ENCODE assay signal across 30 cellular contexts in genomic region chrX:150299579-150299978, GRCh38.
"Had no signal": no experiment of that assay in that cellular context is flagged by ENCODE, and none has a peak within 500 bp of the region (broad histone marks: within the 10 kb centered on the region; RNA-seq: fewer than 3 reads in every experiment).

No MANE protein-coding gene starts in this region.

- H3K27me3 ChIP-seq: ascending aorta, body of pancreas, brain microvascular endothelial cell had no signal

- H3K36me3 ChIP-seq: ascending aorta, brain microvascular endothelial cell, breast epithelium had no signal

- H3K9me3 ChIP-seq: ascending aorta, body of pancreas, breast epithelium had no signal

- H3K4me3 ChIP-seq: ascending aorta, body of pancreas, breast epithelium had no signal

- H3K4me1 ChIP-seq: ascending aorta, body of pancreas, breast epithelium had no signal

- ATAC-seq: activated CD8-positive, alpha-beta T cell treated with anti-CD3 and anti-CD28 coated beads for 36 hours; activated naive CD8-positive, alpha-beta T cell treated with anti-CD3 and anti-CD28 coated beads, Interleukin-2, amount 50 U/mL, for 24 hours; activated T-cell treated with anti-CD3 and anti-CD28 coated beads, Interleukin-2, amount 50 U/mL, for 4 hours; activated T-cell treated with anti-CD3 and anti-CD28 coated beads, Interleukin-2, amount 50 U/mL, for 72 hours; activated T-helper 17 cell treated with anti-CD3 and anti-CD28 coated beads, Interleukin-2, amount 50 U/mL, for 72 hours; body of pancreas had no signal

- DNase-seq: activated B cell treated with CpG ODN at 0.5 μM for 24 hours; activated CD4-positive, alpha-beta memory T cell treated with anti-CD3 and anti-CD28 coated beads for 36 hours; activated CD4-positive, alpha-beta T cell treated with anti-CD3 and anti-CD28 coated beads for 4 hours; activated CD4-positive, alpha-beta T cell treated with anti-CD3 and anti-CD28 coated beads, Interleukin-2, amount 10 ng/mL, durations not matched to agents 24 days and 14 days; activated CD4-positive, alpha-beta T cell treated with anti-CD3 and anti-CD28 coated beads, Interleukin-2, amount 50 U/mL, for 1 hour; activated CD4-positive, alpha-beta T cell treated with anti-CD3 and anti-CD28 coated beads, Interleukin-2, amount 50 U/mL, for 4 hours; activated CD4-positive, CD25-positive, alpha-beta regulatory T cell treated with anti-CD3 and anti-CD28 coated beads, Interleukin-2, amount 50 U/mL, for 72 hours; activated CD8-positive, alpha-beta memory T cell treated with anti-CD3 and anti-CD28 coated beads, Interleukin-2, amount 50 U/mL, for 4 hours; activated CD8-positive, alpha-beta T cell treated with anti-CD3 and anti-CD28 coated beads for 36 hours; activated effector memory CD4-positive, alpha-beta T cell treated with anti-CD3 and anti-CD28 coated beads, Interleukin-2, amount 50 U/mL, for 16 hours; activated naive CD4-positive, alpha-beta T cell treated with anti-CD3 and anti-CD28 coated beads, Interleukin-2, amount 10 ng/mL, durations not matched to agents 7 days and 5 days; activated naive CD4-positive, alpha-beta T cell treated with Interleukin-2 at 50 U/mL for 16 hours; activated naive CD8-positive, alpha-beta T cell treated with anti-CD3 and anti-CD28 coated beads, Interleukin-2, amount 10 ng/mL, durations not matched to agents 7 days and 5 days; activated naive CD8-positive, alpha-beta T cell treated with anti-CD3 and anti-CD28 coated beads, Interleukin-2, amount 50 U/mL, for 24 hours; activated T-cell treated with anti-CD3 and anti-CD28 coated beads for 4 hours; activated T-cell treated with anti-CD3 and anti-CD28 coated beads, Interleukin-2, amount 50 U/mL, for 1 hour; activated T-cell treated with anti-CD3 and anti-CD28 coated beads, Interleukin-2, amount 50 U/mL, for 4 hours; activated T-cell treated with anti-CD3 and anti-CD28 coated beads, Interleukin-2, amount 50 U/mL, for 72 hours; amygdala; anterior cingulate cortex; body of pancreas; brain microvascular endothelial cell; central memory CD4-positive, alpha-beta T cell; T-helper 1 cell; T-helper 2 cell; T-helper 9 cell had no signal

- H3K27ac ChIP-seq: ascending aorta, body of pancreas, brain microvascular endothelial cell, breast epithelium, VCaP had no signal
